11 cellular contexts compared by ENCODE assay signal in the genomic region with DNA sequence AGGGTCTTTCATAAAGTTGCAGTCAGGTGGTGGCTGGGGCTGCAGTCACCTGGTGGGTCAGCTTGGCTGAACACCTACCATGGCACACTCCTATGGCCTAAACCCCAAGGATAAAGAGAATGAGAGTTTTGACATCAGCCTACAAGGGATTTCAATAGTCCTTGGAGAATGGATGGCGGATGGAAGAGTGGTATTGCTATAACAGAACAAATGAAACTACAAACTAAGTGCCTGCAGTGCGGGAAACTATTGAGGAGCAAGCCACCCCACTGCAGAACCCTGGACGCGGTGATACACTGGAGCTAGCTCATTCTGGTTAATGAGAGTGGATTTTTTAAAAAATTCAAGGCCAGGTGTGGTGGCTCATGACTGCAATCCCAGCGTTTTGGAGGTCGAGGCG. TPM values are rescaled to one million over a fixed set of nuclear protein-coding genes. Genes with fewer than 3 reads are reported as not detected.
DNase-seq lines count a peak whose midpoint lies in the region; ATAC-seq and TF ChIP-seq lines count a peak whose summit lies in the region.
"Had no signal": no experiment of that assay in that cellular context is flagged by ENCODE, and none has a peak within 500 bp of the region (broad histone marks: within the 10 kb centered on the region; RNA-seq: fewer than 3 reads in every experiment).

No MANE protein-coding gene starts in this region.

- no peak for ATAC-seq in HG03175 (IDR thresholded peaks at IDR 0.05; ENCODE audit: unreplicated experiment)

- H2AFZ ChIP-seq in Loucy (ENCODE audit: low read length), result no peak overlapping the region

- H4K20me1 ChIP-seq in DOHH2 (ENCODE audit: control insufficient read depth, insufficient read depth, low read depth, low read length), result no peaks in the 10 kb centered on the region
- peaks cover 11% of the 10 kb centered on the region for H4K20me1 ChIP-seq in Loucy (ENCODE audit: insufficient read depth, low read length, poor library complexity, severe bottlenecking)

- no peak overlapping the region for H3K27ac Mint-ChIP-seq in neural crest cell (ENCODE audit: unreplicated experiment)

- H3F3A ChIP-seq in DOHH2 (ENCODE audit: control insufficient read depth, insufficient read depth) (peaks cover 23% of the 10 kb centered on the region), Loucy (ENCODE audit: low read depth) (0 out of 2 replicates have a peak, but pooled peaks cover 5% of the 10 kb centered on the region)

- peak overlapping the region; percentile 69 for H3K9ac ChIP-seq in Loucy (ENCODE audit: low read depth, low read length, poor library complexity, severe bottlenecking)

- peaks cover 64% of the 10 kb centered on the region for H3K4me1 ChIP-seq in DOHH2 (ENCODE audit: control insufficient read depth, low read length)
- H3K4me1 ChIP-seq in Loucy (ENCODE audit: insufficient read depth, low read length, poor library complexity, severe bottlenecking), result peaks cover 27% of the 10 kb centered on the region

- H3K9me3 Mint-ChIP-seq in neural crest cell, result no peaks in the 10 kb centered on the region

- H3K27me3 ChIP-seq in DOHH2 (ENCODE audit: control insufficient read depth, low read length) (no peaks in the 10 kb centered on the region), Loucy (ENCODE audit: insufficient read depth, low read length, poor library complexity, severe bottlenecking) (no peaks in the 10 kb centered on the region)

- peaks cover 37% of the 10 kb centered on the region for H3K4me1 Mint-ChIP-seq in neural crest cell

- H3K27me3 Mint-ChIP-seq in neural crest cell (ENCODE audit: low read depth), result no peaks in the 10 kb centered on the region

- H3K9me3 ChIP-seq in DOHH2 (ENCODE audit: control insufficient read depth, insufficient read depth, low read length) (no peaks in the 10 kb centered on the region), Loucy (ENCODE audit: insufficient read depth, low read depth, low read length) (no peaks in the 10 kb centered on the region)

- H3K36me3 ChIP-seq in DOHH2 (ENCODE audit: control insufficient read depth, low read length) (peaks cover 61% of the 10 kb centered on the region), Loucy (ENCODE audit: insufficient read depth, low read length) (no peaks in the 10 kb centered on the region)

- H3K79me2 ChIP-seq in DOHH2 (ENCODE audit: control insufficient read depth, low read length) (peaks cover 72% of the 10 kb centered on the region), Loucy (ENCODE audit: insufficient read depth, low read length) (peaks cover 25% of the 10 kb centered on the region)

- no peaks in the 10 kb centered on the region for H3K36me3 Mint-ChIP-seq in neural crest cell (ENCODE audit: low read depth)

- H3K9me2 ChIP-seq in DOHH2 (replicated peaks; ENCODE audit: control insufficient read depth, low read length) (no peaks in the 10 kb centered on the region), Loucy (replicated peaks; ENCODE audit: low read depth, low read length) (no peaks in the 10 kb centered on the region)

- peak overlapping the region; percentile 74 for H3K4me3 ChIP-seq in DOHH2 (ENCODE audit: low read length)
- H3K4me3 ChIP-seq in Loucy (ENCODE audit: low read length, poor library complexity, severe bottlenecking), result peak overlapping the region; percentile 88
- no peak overlapping the region for H3K4me3 ChIP-seq in coronary artery

- H3K27ac ChIP-seq in DOHH2 (ENCODE audit: low read depth, low read length) (no peak overlapping the region; the same call in 1 of the 2 replicates), coronary artery (no peak overlapping the region)

- peak; percentile 56 for DNase-seq in coronary artery (ENCODE audit: low spot score)
- no peak for DNase-seq in neural crest cell (ENCODE audit: low read depth, low spot score)
- DNase-seq in SHP77 (lab: John Stamatoyannopoulos, UW), result no peak
- DNase-seq in NOMO-1 treated with dmso at 0.1 percent for 144 hours (lab: John Stamatoyannopoulos, UW; ENCODE audit: unreplicated experiment), result no peak
- DNase-seq: central memory CD4-positive, alpha-beta T cell; NCI-H446; stimulated activated CD4-positive, alpha-beta T cell treated with anti-CD3 and anti-CD28 coated beads, Interleukin-15, amount 100 ng/mL, for 24 hours; stimulated activated naive CD4-positive, alpha-beta T cell treated with Interleukin-2 at 50 U/mL for 16 hours had no signal

- H3K4me2 ChIP-seq in DOHH2 (ENCODE audit: low read length) (peak overlapping the region; percentile 74), Loucy (ENCODE audit: low read depth, low read length, poor library complexity, severe bottlenecking) (peak overlapping the region; percentile 93)

- TF ChIP-seq CTCF in DOHH2 (IDR thresholded peaks at IDR 0.05; ENCODE audit: low read depth, low read length, poor library complexity, severe bottlenecking), result no peak
- TF ChIP-seq CTCF in Loucy (conservative IDR thresholded peaks at IDR 0.05; ENCODE audit: low read length), result no peak
- no peak for TF ChIP-seq CTCF in coronary artery (IDR thresholded peaks at IDR 0.05)
- TF ChIP-seq CTCF in neural crest cell (conservative IDR thresholded peaks at IDR 0.05), result no peak

- H3K4me3 Mint-ChIP-seq in neural crest cell, result peak overlapping the region; percentile 93

RNA-seq across cellular contexts. Expression of gene PRPSAP2, which starts 3.0 kb away (rescaled TPM):
- total RNA-seq in neural crest cell, result 71.8 and 72.4 TPM in 2 replicates
